In the genomic region with DNA sequence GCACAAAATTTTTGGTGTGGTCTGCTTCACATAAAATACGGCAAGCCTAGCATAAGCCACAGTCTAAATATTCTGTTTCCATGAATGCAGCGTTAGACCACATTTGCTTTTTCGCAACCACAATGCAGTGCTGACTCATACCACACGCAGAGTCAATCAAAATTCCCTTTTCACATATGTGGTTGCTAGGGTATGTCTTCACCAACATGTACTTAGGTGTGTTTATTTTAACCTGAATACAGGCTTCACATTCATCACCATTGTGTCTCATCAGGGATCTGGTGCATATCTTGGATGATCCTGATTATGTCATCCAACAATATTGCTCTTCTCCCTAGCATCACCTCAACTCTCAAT, we compare ENCODE assay signal across 9 cellular contexts.
A peak's percentile ranks its signal among the peaks of the same experiment; 100 is the strongest.
DNase-seq lines count a peak whose midpoint lies in the region; ATAC-seq lines count a peak whose summit lies in the region.
"Had no signal": no experiment of that assay in that cellular context is flagged by ENCODE, and none has a peak within 500 bp of the region (broad histone marks: within the 10 kb centered on the region; RNA-seq: fewer than 3 reads in every experiment).

No MANE protein-coding gene starts in this region.

- in situ Hi-C loops in KBM-7 (cut with MboI; ENCODE audit: low pct_unique_long_range_greater_than_20kb, low sequenced_read_pairs), result no loop called here

- DNase-seq in CMK (ENCODE audit: low read depth) (peak; percentile 17), KBM-7 (peak; percentile 10), kidney glomerular epithelial cell (lab: John Stamatoyannopoulos, UW) (peak; percentile 67), dermis blood vessel endothelial cell (no peak), left cardiac atrium (no peak), HuH-7.5 (ENCODE audit: low spot score) (no peak)
- peak; percentile 11 to 39 for DNase-seq in activated CD4-positive, alpha-beta T cell treated with anti-CD3 and anti-CD28 coated beads, Interleukin-2, amount 50 U/mL, for 48 hours
- DNase-seq: naive B cell had no signal

- intact Hi-C loops in left cardiac atrium (cut with DNase I), result no loop called here

- peak; percentile 69 for ATAC-seq in GM21360 (IDR thresholded peaks at IDR 0.05; ENCODE audit: unreplicated experiment)
- no peak for ATAC-seq in left cardiac atrium

Comparison
In these comparisons a context has a peak if more than half of its experiments do, and no peak if none do; other contexts are left out.
1. DNase-seq: peak in CMK (single experiment), KBM-7 (single experiment), activated CD4-positive, alpha-beta T cell treated with anti-CD3 and anti-CD28 coated beads, Interleukin-2, amount 50 U/mL, for 48 hours (2 of 2) and kidney glomerular epithelial cell (single experiment); none in dermis blood vessel endothelial cell (single experiment), left cardiac atrium (single experiment) and HuH-7.5 (single experiment).